29 cellular contexts compared by ENCODE assay signal in genomic region chr4:89820005-89820404, GRCh38. TPM values are rescaled to one million over a fixed set of nuclear protein-coding genes. Genes with fewer than 3 reads are reported as not detected.
"Had no signal": no experiment of that assay in that cellular context is flagged by ENCODE, and none has a peak within 500 bp of the region (broad histone marks: within the 10 kb centered on the region; RNA-seq: fewer than 3 reads in every experiment).

No MANE protein-coding gene starts in this region.

- H3K36me3 Mint-ChIP-seq: stimulated activated memory B cell treated with anti-CD40 and anti-IgM and Interleukin-4, amounts not matched to agents 10 μg/mL and 1 μg/mL and 100 μg/mL, for 72 hours had no signal

- DNase-seq: activated B cell treated with CpG ODN at 0.5 μM for 24 hours; activated CD4-positive, alpha-beta T cell treated with anti-CD3 and anti-CD28 coated beads, Interleukin-2, amount 50 U/mL, for 1 hour; activated CD8-positive, alpha-beta T cell treated with anti-CD3 and anti-CD28 coated beads for 36 hours; activated gamma-delta T cell treated with Interleukin-2 at 50 U/mL for 16 hours; activated naive CD4-positive, alpha-beta T cell treated with anti-CD3 and anti-CD28 coated beads, Interleukin-2, amount 50 U/mL, for 16 hours; activated T-cell treated with anti-CD3 and anti-CD28 coated beads, Interleukin-2, amount 50 U/mL, for 4 hours; amniotic stem cell; brain microvascular endothelial cell; dermis blood vessel endothelial cell; effector CD4-positive, alpha-beta T cell; foreskin keratinocyte; heart left ventricle; left lung; stimulated activated CD4-positive, alpha-beta T cell treated with anti-CD3 and anti-CD28 coated beads, Interleukin-1b, Interleukin-23, amount 100 ng/mL, for 48 hours; stimulated activated CD4-positive, alpha-beta T cell treated with anti-CD3 and anti-CD28 coated beads, Interleukin-4, amount 100 ng/mL, for 4 hours; stimulated activated CD8-positive, alpha-beta memory T cell treated with anti-CD3 and anti-CD28 coated beads, Interleukin-4, amount 100 ng/mL, for 48 hours; stimulated activated naive CD8-positive, alpha-beta T cell treated with anti-CD3 and anti-CD28 coated beads, Interleukin-15, amount 100 ng/mL, for 72 hours; substantia nigra; T1000 had no signal

- H3K4me2 ChIP-seq: smooth muscle cell had no signal

- H3K4me1 ChIP-seq: vagina had no signal

- FAIRE-seq: astrocyte had no signal

- H3K36me3 ChIP-seq: brain microvascular endothelial cell, esophagus muscularis mucosa, heart left ventricle, left lung, vagina had no signal

- H3K4me3 Mint-ChIP-seq: activated B cell treated with CpG ODN at 0.5 μM for 24 hours; activated CD8-positive, alpha-beta T cell treated with anti-CD3 and anti-CD28 coated beads for 36 hours; activated T-cell treated with anti-CD3 and anti-CD28 coated beads, Interleukin-2, amount 50 U/mL, for 4 hours; activated T-helper 17 cell treated with anti-CD3 and anti-CD28 coated beads, Interleukin-2, amount 50 U/mL, for 72 hours; nephron; stimulated activated memory B cell treated with anti-CD40 and anti-IgM and Interleukin-4, amounts not matched to agents 10 μg/mL and 1 μg/mL and 100 μg/mL, for 72 hours; stimulated activated naive CD8-positive, alpha-beta T cell treated with anti-CD3 and anti-CD28 coated beads, Interleukin-15, amount 100 ng/mL, for 72 hours; type B pancreatic cell had no signal

- H3K4me3 ChIP-seq: esophagus muscularis mucosa, heart left ventricle, left lung, lung, smooth muscle cell, vagina had no signal

- H3K9me3 ChIP-seq: esophagus muscularis mucosa, heart left ventricle, left lung, vagina had no signal

- H3K27me3 Mint-ChIP-seq: activated CD8-positive, alpha-beta T cell treated with anti-CD3 and anti-CD28 coated beads for 36 hours; progenitor cell of endocrine pancreas; stimulated activated memory B cell treated with anti-CD40 and anti-IgM and Interleukin-4, amounts not matched to agents 10 μg/mL and 1 μg/mL and 100 μg/mL, for 72 hours; stimulated activated naive CD8-positive, alpha-beta T cell treated with anti-CD3 and anti-CD28 coated beads, Interleukin-15, amount 100 ng/mL, for 72 hours; type B pancreatic cell had no signal

- H3K9me3 Mint-ChIP-seq: activated B cell treated with CpG ODN at 0.5 μM for 24 hours; activated CD8-positive, alpha-beta T cell treated with anti-CD3 and anti-CD28 coated beads for 36 hours; activated T-cell treated with anti-CD3 and anti-CD28 coated beads, Interleukin-2, amount 50 U/mL, for 4 hours; activated T-helper 17 cell treated with anti-CD3 and anti-CD28 coated beads, Interleukin-2, amount 50 U/mL, for 72 hours; nephron; stimulated activated memory B cell treated with anti-CD40 and anti-IgM and Interleukin-4, amounts not matched to agents 10 μg/mL and 1 μg/mL and 100 μg/mL, for 72 hours; stimulated activated naive CD8-positive, alpha-beta T cell treated with anti-CD3 and anti-CD28 coated beads, Interleukin-15, amount 100 ng/mL, for 72 hours; type B pancreatic cell had no signal

- H3K27ac ChIP-seq: brain microvascular endothelial cell, esophagus muscularis mucosa, foreskin keratinocyte, heart left ventricle, left lung, vagina had no signal

- H3K27me3 ChIP-seq: brain microvascular endothelial cell, esophagus muscularis mucosa, foreskin keratinocyte, heart left ventricle, left lung, vagina had no signal

- H3K4me1 Mint-ChIP-seq: activated B cell treated with CpG ODN at 0.5 μM for 24 hours; activated T-helper 17 cell treated with anti-CD3 and anti-CD28 coated beads, Interleukin-2, amount 50 U/mL, for 72 hours; nephron; stimulated activated memory B cell treated with anti-CD40 and anti-IgM and Interleukin-4, amounts not matched to agents 10 μg/mL and 1 μg/mL and 100 μg/mL, for 72 hours; stimulated activated naive CD8-positive, alpha-beta T cell treated with anti-CD3 and anti-CD28 coated beads, Interleukin-15, amount 100 ng/mL, for 72 hours had no signal

- ATAC-seq: activated CD8-positive, alpha-beta T cell treated with anti-CD3 and anti-CD28 coated beads for 36 hours; activated T-cell treated with anti-CD3 and anti-CD28 coated beads, Interleukin-2, amount 50 U/mL, for 4 hours; activated T-helper 17 cell treated with anti-CD3 and anti-CD28 coated beads, Interleukin-2, amount 50 U/mL, for 72 hours; foreskin keratinocyte; heart left ventricle; left lung; stimulated activated memory B cell treated with anti-CD40 and anti-IgM and Interleukin-4, amounts not matched to agents 10 μg/mL and 1 μg/mL and 100 μg/mL, for 72 hours; stimulated activated naive CD8-positive, alpha-beta T cell treated with anti-CD3 and anti-CD28 coated beads, Interleukin-15, amount 100 ng/mL, for 72 hours had no signal

- H3K27ac Mint-ChIP-seq: activated B cell treated with CpG ODN at 0.5 μM for 24 hours; activated CD8-positive, alpha-beta T cell treated with anti-CD3 and anti-CD28 coated beads for 36 hours; activated T-helper 17 cell treated with anti-CD3 and anti-CD28 coated beads, Interleukin-2, amount 50 U/mL, for 72 hours; nephron; progenitor cell of endocrine pancreas; stimulated activated memory B cell treated with anti-CD40 and anti-IgM and Interleukin-4, amounts not matched to agents 10 μg/mL and 1 μg/mL and 100 μg/mL, for 72 hours; stimulated activated naive CD8-positive, alpha-beta T cell treated with anti-CD3 and anti-CD28 coated beads, Interleukin-15, amount 100 ng/mL, for 72 hours; type B pancreatic cell had no signal

RNA-seq across cellular contexts. Expression of gene SNCA, which starts 17.0 kb away (rescaled TPM):
- total RNA-seq: activated CD8-positive, alpha-beta T cell treated with anti-CD3 and anti-CD28 coated beads for 36 hours had no signal
